28 cellular contexts compared by ENCODE assay signal in genomic region chr16:1364510-1364909, GRCh38. TPM values are rescaled to one million over a fixed set of nuclear protein-coding genes. Genes with fewer than 3 reads are reported as not detected.
"Had no signal": no experiment of that assay in that cellular context is flagged by ENCODE, and none has a peak within 500 bp of the region (broad histone marks: within the 10 kb centered on the region; RNA-seq: fewer than 3 reads in every experiment).

No MANE protein-coding gene starts in this region.

- H3K4me1 ChIP-seq: breast epithelium, pancreas, thyroid gland, upper lobe of right lung had no signal

- DNase-seq: activated CD4-positive, alpha-beta memory T cell treated with anti-CD3 and anti-CD28 coated beads for 36 hours; activated CD4-positive, alpha-beta T cell treated with anti-CD3 and anti-CD28 coated beads, Interleukin-2, amount 10 ng/mL, durations not matched to agents 24 days and 14 days; activated CD8-positive, alpha-beta memory T cell treated with anti-CD3 and anti-CD28 coated beads, Interleukin-2, amount 50 U/mL, for 4 hours; activated T-cell treated with anti-CD3 and anti-CD28 coated beads, Interleukin-2, amount 50 U/mL, for 1 hour; endodermal cell; foreskin fibroblast; head of caudate nucleus; hippocampal formation; midbrain; naive thymus-derived CD8-positive, alpha-beta T cell; nucleus accumbens; pancreas; retina; stimulated activated CD4-positive, alpha-beta T cell treated with anti-CD3 and anti-CD28 coated beads, Interleukin-15, amount 100 ng/mL, for 24 hours; stimulated activated CD4-positive, alpha-beta T cell treated with anti-CD3 and anti-CD28 coated beads, Interleukin-2, amount 100 ng/mL, for 24 hours; stimulated activated naive B cell treated with anti-CD40 and anti-IgM and Interleukin-4, amounts not matched to agents 10 μg/mL and 1 μg/mL and 100 μg/mL, for 72 hours; stomach; T-helper 17 cell; T1000; thyroid gland; upper lobe of right lung; WERI-Rb-1 had no signal

- H3K27ac ChIP-seq: breast epithelium, pancreas, prostate gland, stomach, thyroid gland, upper lobe of right lung, WERI-Rb-1 had no signal

- H3K4me3 ChIP-seq: breast epithelium, pancreas, prostate gland, stomach, thyroid gland, upper lobe of right lung had no signal

- H3K9me3 ChIP-seq: breast epithelium, pancreas, prostate gland, stomach, thyroid gland, upper lobe of right lung had no signal

- H3K27me3 ChIP-seq: breast epithelium, pancreas, stomach, thyroid gland, upper lobe of right lung had no signal

- FAIRE-seq: keratinocyte, pancreas had no signal

- ATAC-seq: activated CD4-positive, CD25-positive, alpha-beta regulatory T cell treated with anti-CD3 and anti-CD28 coated beads, Interleukin-2, amount 50 U/mL, for 24 hours; activated naive CD4-positive, alpha-beta T cell treated with anti-CD3 and anti-CD28 coated beads, Interleukin-2, amount 50 U/mL, for 72 hours; esophagus mucosa; naive thymus-derived CD8-positive, alpha-beta T cell; stimulated activated naive B cell treated with anti-CD40 and anti-IgM and Interleukin-4, amounts not matched to agents 10 μg/mL and 1 μg/mL and 100 μg/mL, for 72 hours; T-helper 17 cell; upper lobe of right lung had no signal

RNA-seq across cellular contexts. Expression of gene BAIAP3, which starts 31.1 kb away (rescaled TPM):
- polyA plus RNA-seq: keratinocyte had no signal
